In the genomic region with DNA sequence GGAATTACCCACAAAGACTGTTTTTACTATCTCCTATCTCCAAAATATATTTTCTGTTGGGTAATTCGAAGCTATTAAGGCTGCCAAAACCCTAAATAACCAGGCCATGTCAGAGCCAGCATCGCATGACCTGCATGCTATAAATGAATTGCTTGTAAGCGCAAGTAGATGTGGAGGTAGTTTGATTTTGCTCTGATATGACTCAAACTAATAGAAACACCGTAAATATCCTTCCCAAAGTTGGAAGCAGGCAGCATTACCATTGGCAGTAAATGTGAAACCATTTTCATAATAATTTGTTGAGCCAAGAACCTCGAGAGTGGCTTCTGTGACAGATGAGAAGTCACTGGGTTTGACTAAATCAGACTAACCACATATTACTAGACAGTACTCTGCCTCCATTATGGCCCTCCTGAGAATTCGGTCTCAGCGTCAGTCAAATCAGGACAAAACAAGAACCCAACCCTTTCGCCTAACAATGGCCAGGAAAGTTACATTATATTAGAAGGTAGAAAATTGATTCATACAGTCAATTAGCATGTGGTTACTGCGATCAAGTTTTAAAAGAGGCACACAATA, we compare ENCODE assay signal across 29 cellular contexts.
DNase-seq lines count a peak whose midpoint lies in the region; ATAC-seq and TF ChIP-seq lines count a peak whose summit lies in the region.
"Had no signal": no experiment of that assay in that cellular context is flagged by ENCODE, and none has a peak within 500 bp of the region (broad histone marks: within the 10 kb centered on the region; RNA-seq: fewer than 3 reads in every experiment).

No MANE protein-coding gene starts in this region.

- no peak overlapping the region for H3K27ac ChIP-seq in PC-3 (ENCODE audit: low read length)
- no peak overlapping the region for H3K27ac ChIP-seq in aorta (ENCODE audit: low read depth in 1 of 2, low read length in 2 of 2)
- H3K27ac ChIP-seq: A549, epithelial cell of prostate, left ventricle myocardium inferior, RWPE1, SJSA1, stomach, thyroid gland had no signal

- DNase-seq in NCI-H345 (lab: John Stamatoyannopoulos, UW) (peak; percentile 31), NCI-H345 treated with DMSO at 0.1 percent for 48 hours (lab: John Stamatoyannopoulos, UW; ENCODE audit: unreplicated experiment) (no peak), PC-3 (no peak), myocyte (ENCODE audit: low read depth) (peak; percentile 38), aorta (no peak)
- DNase-seq in effector CD4-positive, alpha-beta T cell, result no peak
- no peak for DNase-seq in activated CD8-positive, alpha-beta memory T cell treated with anti-CD3 and anti-CD28 coated beads, Interleukin-2, amount 50 U/mL, for 48 hours
- DNase-seq: activated CD4-positive, alpha-beta T cell treated with anti-CD3 and anti-CD28 coated beads for 48 hours; activated CD8-positive, alpha-beta memory T cell treated with anti-CD3 and anti-CD28 coated beads for 24 hours; amygdala; Calu3; H7; head of caudate nucleus; IMR-90; left ventricle myocardium inferior; NCI-H1048; NCI-H226; NCI-H82; right cardiac atrium; stimulated activated CD4-positive, alpha-beta T cell treated with anti-CD3 and anti-CD28 coated beads, Interleukin-12 subunit alpha, Interleukin-12 subunit beta, amount 100 ng/mL, for 4 hours; stimulated activated CD4-positive, alpha-beta T cell treated with anti-CD3 and anti-CD28 coated beads, Interleukin-2, amount 100 ng/mL, for 48 hours; stomach; T1000; thyroid gland had no signal

- no TSS peak for BruUV-seq in PC-3 (replicated peaks; lab: Mats Ljungman, UMichigan)

- no peak overlapping the region for H3K4me3 ChIP-seq in PC-3 (ENCODE audit: low read length)
- H3K4me3 ChIP-seq in aorta (ENCODE audit: low read length in 2 of 2), result no peak overlapping the region
- H3K4me3 ChIP-seq: A549, left ventricle myocardium inferior, SJSA1, stomach, thyroid gland had no signal

- no peaks in the 10 kb centered on the region for H3K27me3 ChIP-seq in PC-3 (ENCODE audit: low read length)
- H3K27me3 ChIP-seq in aorta (ENCODE audit: control insufficient read depth in 1 of 2, insufficient read depth in 2 of 2, low read length in 1 of 2), result no peaks in the 10 kb centered on the region
- H3K27me3 ChIP-seq: SJSA1, stomach, thyroid gland had no signal

- no peaks in the 10 kb centered on the region for H3K9me3 ChIP-seq in PC-3 (ENCODE audit: low read length)
- no peaks in the 10 kb centered on the region for H3K9me3 ChIP-seq in aorta (ENCODE audit: control insufficient read depth, low read length)
- H3K9me3 ChIP-seq: A549, left ventricle myocardium inferior, SJSA1, stomach, thyroid gland had no signal

- H3K79me2 ChIP-seq in PC-3 (ENCODE audit: low read length), result no peaks in the 10 kb centered on the region

- ATAC-seq in PC-3, result peak; percentile 38
- peak; percentile 36 for ATAC-seq in aorta (ENCODE audit: low FRiP score)
- no peak for ATAC-seq in GM19035 (IDR thresholded peaks at IDR 0.05; ENCODE audit: unreplicated experiment)
- ATAC-seq: A549, right cardiac atrium had no signal

- H3K4me2 ChIP-seq in PC-3 (ENCODE audit: low read length), result no peak overlapping the region
- H3K4me2 ChIP-seq: A549 had no signal

- no peak overlapping the region for H3K9ac ChIP-seq in PC-3 (ENCODE audit: low read length)

- H2AFZ ChIP-seq in PC-3 (ENCODE audit: low read length), result no peak overlapping the region

- peaks cover 13% of the 10 kb centered on the region for H3K4me1 ChIP-seq in PC-3 (ENCODE audit: insufficient read depth, low read length)
- peaks cover 0 to 1% of the 10 kb centered on the region in 2 donors for H3K4me1 ChIP-seq in aorta (ENCODE audit: control insufficient read depth in 1 of 2, insufficient read depth in 2 of 2, low read length in 2 of 2)

- CTCF ChIA-PET in PC-3 (lab: Charles Lee), result no interaction called here

- intact Hi-C loops in PC-3 (cut with micrococcal nuclease) (no loop called here), aorta (cut with DNase I) (loop anchor here in 1 of 2 donors (10.0 kb wide), 1 partner anchor 135 kb away; no protein-coding TSS in a partner anchor)

- no peaks in the 10 kb centered on the region for H4K20me1 ChIP-seq in PC-3 (ENCODE audit: low read length)

- no peaks in the 10 kb centered on the region for H3F3A ChIP-seq in PC-3 (ENCODE audit: low read length, unreplicated experiment)

- H3K36me3 ChIP-seq in PC-3 (ENCODE audit: low read depth, low read length) (no peaks in the 10 kb centered on the region), aorta (ENCODE audit: control insufficient read depth in 1 of 2, insufficient read depth in 2 of 2, low read length in 1 of 2) (no peaks in the 10 kb centered on the region)
- H3K36me3 ChIP-seq: left ventricle myocardium inferior, SJSA1, stomach, thyroid gland had no signal

- 41 to 47% methylated on average over 9 of the region's 9 CpGs for WGBS in aorta, 2 donors

- POLR2A ChIA-PET in PC-3 (lab: Charles Lee; ENCODE audit: unreplicated experiment), result no interaction called here

- H3K9me2 ChIP-seq in PC-3 (replicated peaks; ENCODE audit: low read length), result no peaks in the 10 kb centered on the region

- TF ChIP-seq CTCF in PC-3 (conservative IDR thresholded peaks at IDR 0.05; ENCODE audit: low read depth, low read length), result no peak

Comparison
In these comparisons a context has a peak if more than half of its experiments do, and no peak if none do; other contexts are left out.
1. DNase-seq: peak in NCI-H345 (single experiment) and myocyte (single experiment); none in NCI-H345 treated with DMSO at 0.1 percent for 48 hours (single experiment), PC-3 (single experiment), aorta (0 of 2), effector CD4-positive, alpha-beta T cell (single experiment) and activated CD8-positive, alpha-beta memory T cell treated with anti-CD3 and anti-CD28 coated beads, Interleukin-2, amount 50 U/mL, for 48 hours (single experiment).